9 cellular contexts compared by ENCODE assay signal in genomic region chr5:56763711-56764466, GRCh38. TPM values are rescaled to one million over a fixed set of nuclear protein-coding genes. Genes with fewer than 3 reads are reported as not detected.
DNase-seq lines count a peak whose midpoint lies in the region; TF ChIP-seq lines count a peak whose summit lies in the region.
"Had no signal": no experiment of that assay in that cellular context is flagged by ENCODE, and none has a peak within 500 bp of the region (broad histone marks: within the 10 kb centered on the region; RNA-seq: fewer than 3 reads in every experiment).

No MANE protein-coding gene starts in this region.

- H3K79me2 ChIP-seq in OCI-LY7 (ENCODE audit: insufficient read depth, low read depth, low read length) = no peaks in the 10 kb centered on the region

- H3K27me3 ChIP-seq in tibial artery = no peaks in the 10 kb centered on the region

- CTCF ChIA-PET in OCI-LY7 (lab: Charles Lee; ENCODE audit: unreplicated experiment) = no interaction called here

- H3K4me1 ChIP-seq in OCI-LY7 (ENCODE audit: insufficient read depth, low read length, poor library complexity, severe bottlenecking) (peaks cover 50% of the 10 kb centered on the region), tibial artery (no peaks in the 10 kb centered on the region)

- H3K36me3 ChIP-seq in OCI-LY7 (ENCODE audit: insufficient read depth, low read length) = no peaks in the 10 kb centered on the region
- H3K36me3 ChIP-seq in tibial artery = no peaks in the 10 kb centered on the region

- H4K20me1 ChIP-seq in OCI-LY7 (ENCODE audit: insufficient read depth, low read length) = no peaks in the 10 kb centered on the region

- POLR2A ChIA-PET in OCI-LY7 (lab: Charles Lee) = interaction anchor here (0.7 to 1.2 kb wide), 3 partner anchors 11 to 246 kb away, joined by 3 to 4 read pairs (median 4); no protein-coding TSS in a partner anchor

- H3K9me2 ChIP-seq in OCI-LY7 (ENCODE audit: insufficient read depth, low read length) = no peaks in the 10 kb centered on the region

- intact Hi-C loops in OCI-LY7 (cut with micrococcal nuclease; ENCODE audit: unreplicated experiment) (no loop called here), tibial artery (cut with DNase I; ENCODE audit: low total_unique reads) (no loop called here)

- DNase-seq in GM04504 (ENCODE audit: low read depth) (peak; percentile 7), OCI-LY7 (ENCODE audit: low spot score) (peak; percentile 45), fibroblast of gingiva (ENCODE audit: low read depth) (peak; percentile 41), pons (ENCODE audit: low spot score) (peak; percentile 42), amygdala (lab: John Stamatoyannopoulos, UW) (no peak), mucosa of gallbladder (ENCODE audit: low spot score) (no peak), T-helper 1 cell (no peak), tibial artery (no peak)

- H2AFZ ChIP-seq in OCI-LY7 (ENCODE audit: low read length) = peak overlapping the region; percentile 86

- H3K4me3 ChIP-seq in OCI-LY7 (ENCODE audit: low read depth, low read length, poor library complexity, severe bottlenecking) (peak overlapping the region; percentile 17), tibial artery (no peak overlapping the region)

- H3K27ac ChIP-seq in OCI-LY7 (ENCODE audit: low read depth, low read length, poor library complexity, severe bottlenecking) (no peak overlapping the region), tibial artery (no peak overlapping the region)
- H3K27ac ChIP-seq: VCaP had no signal

- TF ChIP-seq CTCF in OCI-LY7 (conservative IDR thresholded peaks at IDR 0.05; ENCODE audit: low read length) = no peak
- TF ChIP-seq CTCF in tibial artery (IDR thresholded peaks at IDR 0.05) = no peak

- peak overlapping the region; percentile 62 for H3K4me2 ChIP-seq in OCI-LY7 (ENCODE audit: low read length)

- no peaks in the 10 kb centered on the region for H3K9me3 ChIP-seq in OCI-LY7 (ENCODE audit: low read length)
- H3K9me3 ChIP-seq in tibial artery = no peaks in the 10 kb centered on the region

- BruUV-seq in OCI-LY7 (replicated peaks; lab: Mats Ljungman, UMichigan) = no TSS peak

RNA-seq across cellular contexts. Expression of gene MAP3K1, which starts 51.5 kb away (rescaled TPM):
- 25.9 and 29.9 TPM in 2 replicates for total RNA-seq in OCI-LY7 (2014; rRNA removed; shearing (Covaris generic))
- 29.4 and 31.5 TPM in 2 replicates for total RNA-seq in OCI-LY7 (2022)
- 22.5 TPM for total RNA-seq in mucosa of gallbladder

Comparison
In these comparisons a context has a peak if more than half of its experiments do, and no peak if none do; other contexts are left out.
1. DNase-seq: peak in GM04504 (single experiment), OCI-LY7 (single experiment), fibroblast of gingiva (single experiment) and pons (single experiment); none in amygdala (0 of 56), mucosa of gallbladder (single experiment), T-helper 1 cell (0 of 5) and tibial artery (0 of 2).